In the genomic region with DNA sequence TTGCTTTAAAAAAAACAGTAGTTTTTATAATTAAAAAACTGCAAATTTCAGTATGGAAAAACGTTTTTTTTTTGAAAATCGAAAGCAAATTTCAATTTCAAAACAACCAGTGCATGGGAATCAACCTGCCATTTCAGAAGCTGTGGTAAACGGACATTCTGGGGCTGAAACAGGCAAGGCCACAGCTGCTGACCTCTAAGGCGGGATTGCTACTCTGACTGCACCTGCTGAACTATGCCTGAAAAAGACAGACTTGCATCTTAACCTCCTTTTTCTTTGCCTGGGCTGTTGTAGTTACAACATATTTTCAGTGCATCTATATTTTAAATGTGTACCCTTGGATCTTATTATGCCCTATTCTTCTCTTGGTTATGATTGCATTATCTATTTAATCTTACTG, we compare ENCODE assay signal across 24 cellular contexts.
"Had no signal": no experiment of that assay in that cellular context is flagged by ENCODE, and none has a peak within 500 bp of the region (broad histone marks: within the 10 kb centered on the region; RNA-seq: fewer than 3 reads in every experiment).

No MANE protein-coding gene starts in this region.

- H3K27me3 ChIP-seq: neutrophil, pancreas, right lobe of liver, sigmoid colon, stomach, thyroid gland, tibial nerve, upper lobe of left lung, vagina had no signal

- H3K27ac ChIP-seq: neutrophil, pancreas, psoas muscle, right lobe of liver, sigmoid colon, stomach, thoracic aorta, thyroid gland, tibial nerve, upper lobe of left lung, vagina had no signal

- DNase-seq: nephron progenitor cell; nucleus accumbens; pancreas; psoas muscle; right cardiac atrium; right lobe of liver; sigmoid colon; small intestine; stimulated activated CD4-positive, alpha-beta T cell treated with anti-CD3 and anti-CD28 coated beads, Interleukin-15, amount 100 ng/mL, for 24 hours; stimulated activated CD4-positive, alpha-beta T cell treated with anti-CD3 and anti-CD28 coated beads, Interleukin-2, amount 100 ng/mL, for 24 hours; stimulated activated CD4-positive, alpha-beta T cell treated with anti-CD3 and anti-CD28 coated beads, Interleukin-2, amount 100 ng/mL, for 48 hours; stimulated activated CD4-positive, alpha-beta T cell treated with anti-CD3 and anti-CD28 coated beads, Interleukin-4, amount 100 ng/mL, for 24 hours; stimulated activated naive B cell treated with anti-CD40 and anti-IgM and Interleukin-4, amounts not matched to agents 10 μg/mL and 1 μg/mL and 100 μg/mL, for 72 hours; stimulated activated naive CD4-positive, alpha-beta T cell treated with Interleukin-2 at 50 U/mL for 16 hours; stomach; thyroid gland; trophoblast cell; upper lobe of left lung had no signal

- ATAC-seq: natural killer cell treated with Interleukin-12 subunit alpha and Interleukin-12 subunit beta and Interleukin-15 and Interleukin-18, amount 100 ng/mL, for 72 hours; pancreas; psoas muscle; right cardiac atrium; right lobe of liver; stimulated activated effector memory CD8-positive, alpha-beta T cell treated with anti-CD3 and anti-CD28 coated beads, Interleukin-12 subunit alpha, Interleukin-12 subunit beta, amount 100 ng/mL, for 72 hours; stimulated activated naive B cell treated with anti-CD40 and anti-IgM and Interleukin-4, amounts not matched to agents 10 μg/mL and 1 μg/mL and 100 μg/mL, for 72 hours had no signal

- H3K9me3 ChIP-seq: neutrophil, pancreas, psoas muscle, sigmoid colon, thoracic aorta, thyroid gland, tibial nerve, upper lobe of left lung, vagina had no signal

- H3K36me3 ChIP-seq: neutrophil, pancreas, right lobe of liver, sigmoid colon, stomach, thoracic aorta, thyroid gland, tibial nerve, upper lobe of left lung, vagina had no signal

- H3K4me3 ChIP-seq: pancreas, psoas muscle, right lobe of liver, sigmoid colon, stomach, thoracic aorta, thyroid gland, tibial nerve, upper lobe of left lung, vagina had no signal

- H3K4me1 ChIP-seq: pancreas, psoas muscle, right lobe of liver, sigmoid colon, thyroid gland, tibial nerve, upper lobe of left lung, vagina had no signal
